27 cellular contexts compared by ENCODE assay signal in genomic region chr15:50163719-50164410, GRCh38. TPM values are rescaled to one million over a fixed set of nuclear protein-coding genes. Genes with fewer than 3 reads are reported as not detected.
A peak's percentile ranks its signal among the peaks of the same experiment; 100 is the strongest.
DNase-seq lines count a peak whose midpoint lies in the region; ATAC-seq, FAIRE-seq and TF ChIP-seq lines count a peak whose summit lies in the region.
"Had no signal": no experiment of that assay in that cellular context is flagged by ENCODE, and none has a peak within 500 bp of the region (broad histone marks: within the 10 kb centered on the region; RNA-seq: fewer than 3 reads in every experiment).

No MANE protein-coding gene starts in this region.

- FAIRE-seq in RCC 7860 (lab: Jason Lieb, UNC), result no peak
- FAIRE-seq: G401.6 had no signal

- WGBS in IMR-90 (ENCODE audit: extremely low coverage in 2 of 2, insufficient read length in 1 of 2), 2 experiments, result 57% methylated on average over 1 of the region's 2 CpGs; no CpG with 5 or more reads in 1 of the 2 experiments

- peak overlapping the region; percentile 49 for H2AK5ac ChIP-seq in IMR-90 (ENCODE audit: low read depth, low read length)

- BruUV-seq in IMR-90 (replicated peaks; lab: Mats Ljungman, UMichigan), result no TSS peak

- POLR2A ChIA-PET in IMR-90 (lab: Charles Lee; ENCODE audit: unreplicated experiment), result no interaction called here

- no peak overlapping the region for H3K18ac ChIP-seq in IMR-90 (ENCODE audit: low read depth, low read length)

- H2BK20ac ChIP-seq in IMR-90 (ENCODE audit: low read depth, low read length), result 0 out of 2 replicates have a peak overlapping the region, but pooled peaks have one; percentile 31

- H3K4me3 ChIP-seq in IMR-90 (ENCODE audit: insufficient read depth, low read depth, low read length) (no peak overlapping the region), left lung (no peak overlapping the region), SJCRH30 (no peak overlapping the region), mucosa of descending colon (no peak overlapping the region)
- H3K4me3 ChIP-seq: GM23338, hepatocyte, lung, PC-9, SK-N-MC, uterus had no signal

- H3K14ac ChIP-seq in IMR-90 (replicated peaks; ENCODE audit: low read depth, low read length), result peak overlapping the region; percentile 21; the same call in 1 of the 2 replicates

- H3K56ac ChIP-seq in IMR-90 (ENCODE audit: extremely low read depth, insufficient read depth, low read length), result no peak overlapping the region

- H4K5ac ChIP-seq in IMR-90 (ENCODE audit: low read depth, low read length), result no peak overlapping the region

- H3K27me3 ChIP-seq in IMR-90 (ENCODE audit: control insufficient read depth, insufficient read depth, low read length) (no peaks in the 10 kb centered on the region), left lung (no peaks in the 10 kb centered on the region), SJCRH30 (no peaks in the 10 kb centered on the region)
- H3K27me3 ChIP-seq: hepatocyte, uterus had no signal

- H2AFZ ChIP-seq in IMR-90 (replicated peaks; ENCODE audit: low read length, poor library complexity), result no peak overlapping the region
- H2AFZ ChIP-seq: GM23338, hepatocyte, PC-9 had no signal

- TF ChIP-seq CTCF in IMR-90 (conservative IDR thresholded peaks at IDR 0.05; ENCODE audit: low read depth, low read length), result no peak
- TF ChIP-seq CTCF in left lung (IDR thresholded peaks at IDR 0.05), result no peak
- TF ChIP-seq CTCF in mucosa of descending colon (IDR thresholded peaks at IDR 0.05), result no peak

- 0 out of 2 replicates have a peak, but pooled peaks cover 3% of the 10 kb centered on the region for H3K9me1 ChIP-seq in IMR-90 (ENCODE audit: insufficient read depth, low read length)

- peak overlapping the region; percentile 11; the same call in 1 of the 2 replicates for H4K91ac ChIP-seq in IMR-90 (ENCODE audit: insufficient read depth, low read depth, low read length)

- peak overlapping the region; percentile 15 for H2BK5ac ChIP-seq in IMR-90 (ENCODE audit: low read depth, low read length, poor library complexity, severe bottlenecking)

- no peak overlapping the region for H3K27ac ChIP-seq in IMR-90 (ENCODE audit: insufficient read depth, low read length)
- no peak overlapping the region for H3K27ac ChIP-seq in left lung
- no peak overlapping the region for H3K27ac ChIP-seq in SJCRH30
- H3K27ac ChIP-seq: hepatocyte, PC-9, SK-N-MC, uterus had no signal

- H3K9me3 ChIP-seq in IMR-90 (ENCODE audit: control insufficient read depth, insufficient read depth, low read length) (no peaks in the 10 kb centered on the region; the same call in 1 of the 2 replicates), left lung (no peaks in the 10 kb centered on the region), SJCRH30 (replicated peaks) (no peaks in the 10 kb centered on the region), mucosa of descending colon (no peaks in the 10 kb centered on the region)
- H3K9me3 ChIP-seq: uterus had no signal

- DNase-seq in AML-193 (lab: John Stamatoyannopoulos, UW), result peak; percentile 50 to 63
- DNase-seq in IMR-90, result no peak
- DNase-seq in RCC 7860 (ENCODE audit: low spot score), result peak; percentile 22
- DNase-seq in left lung, result no peak
- DNase-seq in OCI-M2 (lab: John Stamatoyannopoulos, UW; ENCODE audit: unreplicated experiment), result no peak
- DNase-seq in HPDE6-E6E7 (ENCODE audit: extremely low spot score), result no peak
- DNase-seq in SJCRH30, result no peak
- DNase-seq in mucosa of descending colon, result no peak
- DNase-seq: activated CD4-positive, alpha-beta T cell treated with anti-CD3 and anti-CD28 coated beads for 1 hour; activated CD8-positive, alpha-beta memory T cell treated with anti-CD3 and anti-CD28 coated beads for 24 hours; activated naive CD4-positive, alpha-beta T cell treated with Interleukin-2 at 50 U/mL for 16 hours; activated T-cell treated with anti-CD3 and anti-CD28 coated beads, Interleukin-2, amount 50 U/mL, for 4 hours; C1 segment of cervical spinal cord; caudate nucleus; DMS 273 treated with DMSO at 0.1 percent for 48 hours; NCI-H1436; NCI-H2171; NCI-H748 treated with DMSO at 0.1 percent for 48 hours; nucleus accumbens; T-helper 9 cell; uterus had no signal

- ATAC-seq in IMR-90 (ENCODE audit: low read depth) (no peak), left lung (peak; percentile 51), mucosa of descending colon (no peak)
- ATAC-seq: activated T-cell treated with anti-CD3 and anti-CD28 coated beads, Interleukin-2, amount 50 U/mL, for 4 hours; GM23338 had no signal

- in situ Hi-C loops in IMR-90 (cut with MboI; ENCODE audit: low sequenced_read_pairs), result no loop called here

- H3K4ac ChIP-seq in IMR-90 (ENCODE audit: low read depth, low read length), result peak overlapping the region; percentile 21; the same call in 1 of the 2 replicates

- H4K8ac ChIP-seq in IMR-90 (ENCODE audit: low read depth in 2 of 2, low read length in 2 of 2), result no peak overlapping the region

- no peak overlapping the region; the same call in 1 of the 2 replicates for H3K23ac ChIP-seq in IMR-90 (ENCODE audit: low read depth, low read length)

- H4K20me1 ChIP-seq in IMR-90 (ENCODE audit: insufficient read depth, low read length), result no peaks in the 10 kb centered on the region

- H3K4me1 ChIP-seq in IMR-90 (ENCODE audit: control insufficient read depth, insufficient read depth, low read length) (peaks cover 6% of the 10 kb centered on the region), left lung (no peaks in the 10 kb centered on the region), SJCRH30 (no peaks in the 10 kb centered on the region; the same call in 1 of the 2 replicates), mucosa of descending colon (ENCODE audit: low read depth) (peaks cover 2% of the 10 kb centered on the region)
- H3K4me1 ChIP-seq: uterus had no signal

- H3K36me3 ChIP-seq in IMR-90 (ENCODE audit: control insufficient read depth, insufficient read depth, low read length) (no peaks in the 10 kb centered on the region), left lung (no peaks in the 10 kb centered on the region), SJCRH30 (no peaks in the 10 kb centered on the region), mucosa of descending colon (ENCODE audit: low read depth) (no peaks in the 10 kb centered on the region)
- H3K36me3 ChIP-seq: uterus had no signal

- H3K79me1 ChIP-seq in IMR-90 (ENCODE audit: low read depth in 1 of 2, low read length in 2 of 2), result no peaks in the 10 kb centered on the region

- intact Hi-C loops in IMR-90 (cut with micrococcal nuclease) (no loop called here), left lung (cut with DNase I) (no loop called here), mucosa of descending colon (cut with DNase I, micrococcal nuclease) (no loop called here)

- no peak for TF ChIP-seq RAD21 in IMR-90 (IDR thresholded peaks at IDR 0.05; ENCODE audit: low read length)

- peak overlapping the region; percentile 70; the same call in 2 of the 3 replicates for H2BK15ac ChIP-seq in IMR-90 (ENCODE audit: low read depth, low read length)

- H2BK120ac ChIP-seq in IMR-90 (ENCODE audit: low read depth, low read length), result no peak overlapping the region; the same call in none of the 2 replicates

- dilution Hi-C loops in IMR-90 (cut with HindIII; ENCODE audit: low sequenced_read_pairs, unreplicated experiment), result no loop called here

- CTCF ChIA-PET in IMR-90 (lab: Yijun Ruan, JAX), result no interaction called here

- H3K4me2 ChIP-seq in IMR-90 (ENCODE audit: low read depth, low read length), result no peak overlapping the region
- H3K4me2 ChIP-seq: GM23338, hepatocyte, PC-9 had no signal

- TF ChIP-seq POLR2A in IMR-90 (IDR thresholded peaks at IDR 0.05; ENCODE audit: low read depth, low read length), result no peak

- H3K9ac ChIP-seq in IMR-90 (ENCODE audit: low read depth, low read length), result no peak overlapping the region

- no peak overlapping the region for H2AK9ac ChIP-seq in IMR-90 (replicated peaks; ENCODE audit: low read depth, low read length, poor library complexity)

TF ChIP-seq in IMR-90, 13 proteins besides CTCF, POLR2A, EP300 and RAD21 (continues in another document):
- no peak for TF ChIP-seq CEBPB (IDR thresholded peaks at IDR 0.05; ENCODE audit: low read depth, low read length)
- TF ChIP-seq NFE2L2 (IDR thresholded peaks at IDR 0.05; ENCODE audit: low read depth, low read length), result no peak
- no peak for TF ChIP-seq ELK1 (IDR thresholded peaks at IDR 0.05; ENCODE audit: borderline replicate concordance, low read depth, low read length)
- TF ChIP-seq MAFK (IDR thresholded peaks at IDR 0.05; ENCODE audit: low read depth, low read length), result no peak
- no peak for TF ChIP-seq MXI1 (IDR thresholded peaks at IDR 0.05; ENCODE audit: borderline replicate concordance, low read depth, low read length)
- TF ChIP-seq FOS (IDR thresholded peaks at IDR 0.05; ENCODE audit: low read depth, low read length), result no peak
- no peak for TF ChIP-seq CHD1 (IDR thresholded peaks at IDR 0.05; ENCODE audit: low read depth, low read length)

RNA-seq across cellular contexts. Expression of gene SLC27A2, which starts 18.1 kb away (rescaled TPM):
- under 0.01 TPM in 1 of 2 replicates, not detected in the other for total RNA-seq in IMR-90 (2012; rRNA removed)
- polyA plus RNA-seq in IMR-90 (2012; rRNA removed), result not detected in 2 replicates
- polyA plus RNA-seq in IMR-90 (2012; cell fraction: cytosol; rRNA removed), result 0.03 TPM in 1 of 2 replicates, not detected in the other
- not detected in 2 replicates for polyA plus RNA-seq in IMR-90 (2012; cell fraction: nucleus; rRNA removed; ENCODE audit: low replicate concordance)
- 1 to 10 TPM; 2.0 to 2.9 TPM for total RNA-seq in left lung
- not detected in 2 replicates for total RNA-seq in SJCRH30 (2014; rRNA removed; shearing (Covaris generic))
- total RNA-seq in mucosa of descending colon, result 10 to 100 TPM; 14.8 to 27.9 (median 27.8) TPM

RNA-seq across cellular contexts. Expression of gene ATP8B4, which starts 44.8 kb away (rescaled TPM):
- total RNA-seq in IMR-90 (2012; rRNA removed) (0.54 and 0.56 TPM in 2 replicates), left lung (1 to 10 TPM; 4.5 to 8.1 TPM), mucosa of descending colon (1 to 10 TPM; 4.7 to 8.9 (median 7.4) TPM)
- polyA plus RNA-seq in IMR-90 (2012; rRNA removed), result 0.09 and 0.12 TPM in 2 replicates
- polyA plus RNA-seq in IMR-90 (2012; cell fraction: cytosol; rRNA removed), result 0.02 TPM in 2 replicates
- polyA plus RNA-seq in IMR-90 (2012; cell fraction: nucleus; rRNA removed; ENCODE audit: low replicate concordance), result 0.11 and 0.94 TPM in 2 replicates
- total RNA-seq in SJCRH30 (2014; rRNA removed; shearing (Covaris generic)), result 14.4 and 14.7 TPM in 2 replicates
- polyA plus RNA-seq: GM23338 had no signal

Comparison
In these comparisons a context has a peak if more than half of its experiments do, and no peak if none do; other contexts are left out.
1. DNase-seq: peak in AML-193 (2 of 2) and RCC 7860 (single experiment); none in IMR-90 (single experiment), left lung (0 of 2), OCI-M2 (single experiment), HPDE6-E6E7 (single experiment), SJCRH30 (0 of 2) and mucosa of descending colon (0 of 3).
2. RNA of gene SLC27A2, which starts 18.1 kb away (total RNA-seq): 14.8 to 27.9 TPM in mucosa of descending colon; 2.0 to 2.9 TPM in left lung, under 0.01 TPM in IMR-90 and not detected in SJCRH30; every median in the first group is over 4 times any median in the second.